Comparison of ENCODE assay signal across 10 cellular contexts in genomic region chr14:49975286-49975685, GRCh38.
DNase-seq lines count a peak whose midpoint lies in the region; ATAC-seq and TF ChIP-seq lines count a peak whose summit lies in the region.
"Had no signal": no experiment of that assay in that cellular context is flagged by ENCODE, and none has a peak within 500 bp of the region (broad histone marks: within the 10 kb centered on the region; RNA-seq: fewer than 3 reads in every experiment).

No MANE protein-coding gene starts in this region.

- peak overlapping the region; percentile 62 for H3K27ac ChIP-seq in colonic mucosa
- H3K27ac ChIP-seq in naive thymus-derived CD4-positive, alpha-beta T cell (ENCODE audit: low read depth, low read length) = peak overlapping the region; percentile 74

- H3K36me3 ChIP-seq in colonic mucosa = no peaks in the 10 kb centered on the region
- H3K36me3 ChIP-seq in naive thymus-derived CD4-positive, alpha-beta T cell (ENCODE audit: control insufficient read depth in 2 of 3, insufficient read depth in 3 of 3, low read length in 3 of 3) = no peaks in the 10 kb centered on the region

- POLR2A ChIA-PET in naive thymus-derived CD4-positive, alpha-beta T cell (lab: Charles Lee) = interaction anchor here (0.7 to 11.1 kb wide), 12 partner anchors 10 to 123 kb away, joined by 3 to 214 read pairs (median 9); partner anchors contain the start of genes ARF6 and NEMF

- DNase-seq in AG10803 (ENCODE audit: low read depth) (peak; percentile 93), LHCN-M2 (ENCODE audit: low read depth) (peak; percentile 95), colonic mucosa (no peak), G401 (ENCODE audit: low spot score) (no peak)
- DNase-seq in naive thymus-derived CD4-positive, alpha-beta T cell = no peak
- DNase-seq in stimulated activated CD4-positive, alpha-beta T cell treated with anti-CD3 and anti-CD28 coated beads, Interleukin-4, amount 100 ng/mL, for 1 hour = no peak
- DNase-seq: activated CD4-positive, alpha-beta T cell treated with anti-CD3 and anti-CD28 coated beads, Interleukin-2, amount 50 U/mL, for 4 hours; hypothalamus had no signal

- H3K4me3 ChIP-seq in AG10803 (ENCODE audit: low read length) = no peak overlapping the region
- no peak overlapping the region for H3K4me3 ChIP-seq in colonic mucosa
- H3K4me3 ChIP-seq in naive thymus-derived CD4-positive, alpha-beta T cell (ENCODE audit: low read length) = no peak overlapping the region

- H3K27ac Mint-ChIP-seq in naive thymus-derived CD4-positive, alpha-beta T cell = peak overlapping the region in 8 of 9 donors; percentile 87 to 99 (median 98)

- in situ Hi-C loops in G401 (cut with HindIII; ENCODE audit: low sequenced_read_pairs) = no loop called here

- H3K9me3 Mint-ChIP-seq in naive thymus-derived CD4-positive, alpha-beta T cell = peaks cover 0 to 4% (median 0%) of the 10 kb centered on the region in 11 donors

- H3K9ac ChIP-seq in colonic mucosa (ENCODE audit: low read depth in 2 of 2, low read length in 2 of 2) = peak overlapping the region in 1 of 2 donors; percentile 70

- H3K36me3 Mint-ChIP-seq in naive thymus-derived CD4-positive, alpha-beta T cell = peaks cover 0 to 13% (median 0%) of the 10 kb centered on the region in 5 donors

- H3K4me1 ChIP-seq in colonic mucosa = peaks cover 10% of the 10 kb centered on the region
- H3K4me1 ChIP-seq in naive thymus-derived CD4-positive, alpha-beta T cell (ENCODE audit: control insufficient read depth in 2 of 2, insufficient read depth in 2 of 2, low read length in 2 of 2) = peaks cover 58 to 80% of the 10 kb centered on the region in 2 donors

- H3K27me3 ChIP-seq in colonic mucosa = no peaks in the 10 kb centered on the region
- no peaks in the 10 kb centered on the region for H3K27me3 ChIP-seq in naive thymus-derived CD4-positive, alpha-beta T cell (ENCODE audit: control insufficient read depth in 2 of 2, insufficient read depth in 2 of 2, low read length in 2 of 2)

- CTCF ChIA-PET in naive thymus-derived CD4-positive, alpha-beta T cell (lab: Charles Lee) = interaction anchor here (1.0 to 1.1 kb wide), 2 partner anchors 108 to 112 kb away, joined by 4 to 5 read pairs; no protein-coding TSS in a partner anchor

- TF ChIP-seq CTCF in AG10803 (conservative IDR thresholded peaks at IDR 0.05; ENCODE audit: low read length) (no peak), colonic mucosa (IDR thresholded peaks at IDR 0.05) (no peak)

- intact Hi-C loops in colonic mucosa (cut with DNase I) = loop anchor here (10.0 kb wide), 1 partner anchor 110 kb away; no protein-coding TSS in a partner anchor
- intact Hi-C loops in naive thymus-derived CD4-positive, alpha-beta T cell (cut with micrococcal nuclease) = loop anchor here in 1 of 2 donors (10.0 kb wide), 1 partner anchor 340 kb away; the partner anchor contains the start of gene DNAAF2

- H3K4me1 Mint-ChIP-seq in naive thymus-derived CD4-positive, alpha-beta T cell = peaks cover 61 to 99% (median 87%) of the 10 kb centered on the region in 7 donors

- H3K27me3 Mint-ChIP-seq in naive thymus-derived CD4-positive, alpha-beta T cell = no peaks in the 10 kb centered on the region

- no peaks in the 10 kb centered on the region for H3K9me3 ChIP-seq in colonic mucosa
- no peaks in the 10 kb centered on the region for H3K9me3 ChIP-seq in naive thymus-derived CD4-positive, alpha-beta T cell (ENCODE audit: control insufficient read depth in 2 of 3, low read length in 3 of 3)

- no peak for ATAC-seq in naive thymus-derived CD4-positive, alpha-beta T cell
- no peak for ATAC-seq in GM21447 (IDR thresholded peaks at IDR 0.05; ENCODE audit: unreplicated experiment)
- ATAC-seq in HG03432 (IDR thresholded peaks at IDR 0.05; ENCODE audit: unreplicated experiment) = no peak

- H3K4me3 Mint-ChIP-seq in naive thymus-derived CD4-positive, alpha-beta T cell = peak overlapping the region in 3 of 10 donors; percentile 25 to 42 (median 29)

Comparison
In these comparisons a context has a peak if more than half of its experiments do, and no peak if none do; other contexts are left out.
1. DNase-seq: peak in AG10803 (single experiment) and LHCN-M2 (single experiment); none in colonic mucosa (single experiment), naive thymus-derived CD4-positive, alpha-beta T cell (0 of 9), stimulated activated CD4-positive, alpha-beta T cell treated with anti-CD3 and anti-CD28 coated beads, Interleukin-4, amount 100 ng/mL, for 1 hour (single experiment) and G401 (single experiment).